Comparison of ENCODE assay signal across 8 cellular contexts in the genomic region with DNA sequence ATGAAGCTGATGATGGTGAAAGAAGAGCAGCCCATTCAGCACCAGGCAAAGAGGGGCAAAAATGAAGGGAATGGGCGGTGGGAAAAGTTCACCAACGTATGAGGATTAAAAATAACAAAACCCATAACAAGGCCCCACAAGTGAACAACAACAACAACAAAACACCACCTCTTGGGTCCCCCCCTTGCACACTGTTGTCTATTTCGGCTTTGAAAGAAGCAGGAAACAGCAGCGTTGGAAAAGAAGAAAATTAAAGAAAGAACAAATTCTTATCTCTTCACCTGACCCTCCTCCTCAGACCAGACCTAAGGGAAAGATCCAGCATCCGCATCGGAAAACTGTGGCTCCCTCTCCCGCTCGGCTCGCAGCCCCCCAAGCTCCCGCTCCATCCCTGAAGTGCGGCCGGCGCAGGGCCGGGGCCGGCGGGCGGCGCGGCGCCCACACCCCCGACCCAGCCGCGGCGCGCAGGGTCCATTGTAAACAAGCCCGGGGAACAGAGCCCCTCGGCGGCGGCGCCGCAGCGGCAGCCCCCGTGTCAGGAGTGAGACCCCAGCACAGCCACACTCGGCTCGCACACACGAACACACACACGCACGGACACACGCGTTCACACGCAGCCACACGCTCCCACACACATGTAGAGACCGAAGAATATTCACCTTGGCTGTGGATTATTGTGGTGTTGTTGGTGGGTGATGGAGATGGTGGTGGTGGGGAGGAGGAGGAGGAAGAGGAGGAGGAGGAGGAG. TPM values are rescaled to one million over a fixed set of nuclear protein-coding genes. Genes with fewer than 3 reads are reported as not detected.
DNase-seq lines count a peak whose midpoint lies in the region; ATAC-seq and TF ChIP-seq lines count a peak whose summit lies in the region.

No MANE protein-coding gene starts in this region.

- peaks cover 3% of the 10 kb centered on the region; the same call in 1 of the 2 replicates for H3K36me3 ChIP-seq in SK-N-MC (ENCODE audit: insufficient read depth, low read length)

- no peaks in the 10 kb centered on the region for H3K9me3 Mint-ChIP-seq in endothelial cell (ENCODE audit: unreplicated experiment)
- peaks cover 0 to 12% (median 0%) of the 10 kb centered on the region in 7 donors for H3K9me3 Mint-ChIP-seq in naive B cell

- ATAC-seq in Right ventricle myocardium inferior (peak; percentile 6), naive B cell (ENCODE audit: low read depth in 2 of 2) (peak in 1 of 2 donors; percentile 0)

- H3K9me3 ChIP-seq in SK-N-MC (ENCODE audit: low read depth, low read length), result no peaks in the 10 kb centered on the region

- no peak for TF ChIP-seq CTCF in endothelial cell (IDR thresholded peaks at IDR 0.05; ENCODE audit: unreplicated experiment)

- DNase-seq in Right ventricle myocardium inferior (ENCODE audit: missing footprints) (peak; percentile 81), cardiac septum (ENCODE audit: low spot score) (no peak), SK-N-MC (ENCODE audit: low read depth, low spot score) (no peak), endothelial cell (ENCODE audit: low spot score) (peak; percentile 43), naive B cell (no peak), Ammon's horn (ENCODE audit: low spot score) (no peak), Kasumi-1 (lab: John Stamatoyannopoulos, UW) (no peak)
- DNase-seq in activated CD4-positive, CD25-positive, alpha-beta regulatory T cell (lab: John Stamatoyannopoulos, UW), result no peak

- H3K27me3 Mint-ChIP-seq in endothelial cell (ENCODE audit: unreplicated experiment), result peaks cover 19% of the 10 kb centered on the region
- no peaks in the 10 kb centered on the region for H3K27me3 Mint-ChIP-seq in naive B cell

- peak overlapping the region; percentile 96 for H3K4me3 ChIP-seq in SK-N-MC

- peak overlapping the region; percentile 74 for H3K9ac ChIP-seq in SK-N-MC (ENCODE audit: insufficient read length)

- H3K36me3 Mint-ChIP-seq in endothelial cell (ENCODE audit: low read depth, unreplicated experiment) (peaks cover 11% of the 10 kb centered on the region), naive B cell (peaks cover 0 to 8% of the 10 kb centered on the region in 2 donors)

- H3K4me3 Mint-ChIP-seq in endothelial cell (ENCODE audit: unreplicated experiment) (peak overlapping the region; percentile 99), naive B cell (peak overlapping the region; percentile 91 to 99 (median 96))

- H3K4me1 Mint-ChIP-seq in endothelial cell (ENCODE audit: unreplicated experiment) (peaks cover 31% of the 10 kb centered on the region), naive B cell (peaks cover 35 to 48% (median 46%) of the 10 kb centered on the region in 3 donors)

- intact Hi-C loops in Right ventricle myocardium inferior (cut with DNase I), result loop anchor here (2.0 to 10.0 kb wide), 3 partner anchors 53 to 1140 kb away; a partner anchor contains a TSS
- intact Hi-C loops in cardiac septum (cut with DNase I), result loop anchor here (5.0 kb wide), 1 partner anchor 53 kb away; no protein-coding TSS in a partner anchor

- no peak overlapping the region; the same call in 1 of the 2 replicates for H3K27ac ChIP-seq in SK-N-MC

- H3K27ac Mint-ChIP-seq in endothelial cell (ENCODE audit: unreplicated experiment), result peak overlapping the region; percentile 100
- H3K27ac Mint-ChIP-seq in naive B cell, result peak overlapping the region; percentile 99 to 100 (median 100)

RNA-seq across cellular contexts. Expression of a gene that starts 0.5 kb away (rescaled TPM):
- total RNA-seq in Right ventricle myocardium inferior, result 3.7 TPM
- 4.1 TPM for total RNA-seq in cardiac septum
- 18.5 TPM for total RNA-seq in endothelial cell (ENCODE audit: unreplicated experiment)
- polyA plus RNA-seq in naive B cell (ENCODE audit: low read depth in 6 of 6), result 10 to 100 TPM in 2 of 6 donors, 1 to 10 TPM in 4; 3.7 to 16.7 (median 6.3) TPM

Comparison
In these comparisons a context has a peak if more than half of its experiments do, and no peak if none do; other contexts are left out.
1. DNase-seq: peak in Right ventricle myocardium inferior (single experiment) and endothelial cell (single experiment); none in cardiac septum (single experiment), SK-N-MC (single experiment), naive B cell (single experiment), activated CD4-positive, CD25-positive, alpha-beta regulatory T cell (0 of 4), Ammon's horn (single experiment) and Kasumi-1 (0 of 2).